ENCODE assay signal across 30 cellular contexts in genomic region chr13:50842246-50842645, GRCh38. TPM values are rescaled to one million over a fixed set of nuclear protein-coding genes. Genes with fewer than 3 reads are reported as not detected.
DNase-seq lines count a peak whose midpoint lies in the region; ATAC-seq and TF ChIP-seq lines count a peak whose summit lies in the region.
"Had no signal": no experiment of that assay in that cellular context is flagged by ENCODE, and none has a peak within 500 bp of the region (broad histone marks: within the 10 kb centered on the region; RNA-seq: fewer than 3 reads in every experiment).

No MANE protein-coding gene starts in this region.

- H3K4me1 Mint-ChIP-seq in T-helper 17 cell (peaks cover 10% of the 10 kb centered on the region), memory B cell (peaks cover 18% of the 10 kb centered on the region), type B pancreatic cell (ENCODE audit: unreplicated experiment) (peaks cover 27% of the 10 kb centered on the region)

- peak; percentile 39 for DNase-seq in SK-N-SH
- DNase-seq in T-helper 17 cell: no peak
- no peak for DNase-seq in memory B cell (ENCODE audit: low spot score in 2 of 2)
- DNase-seq in type B pancreatic cell (ENCODE audit: extremely low spot score, unreplicated experiment): no peak
- no peak for DNase-seq in COLO668 (lab: John Stamatoyannopoulos, UW; ENCODE audit: unreplicated experiment)
- DNase-seq: activated CD8-positive, alpha-beta T cell treated with anti-CD3 and anti-CD28 coated beads for 36 hours; activated naive CD4-positive, alpha-beta T cell treated with anti-CD3 and anti-CD28 coated beads, Interleukin-2, amount 50 U/mL, for 16 hours; activated T-cell treated with anti-CD3 and anti-CD28 coated beads, Interleukin-2, amount 50 U/mL, for 1 hour; Caco-2; mesenchymal stem cell; naive thymus-derived CD4-positive, alpha-beta T cell; NCI-H1694 treated with DMSO at 0.1 percent for 48 hours; NCI-H748 treated with DMSO at 0.1 percent for 48 hours; small intestine; stimulated activated CD4-positive, alpha-beta T cell treated with anti-CD3 and anti-CD28 coated beads, Interleukin-2, amount 100 ng/mL, for 48 hours; stomach; T-helper 9 cell; trophoblast cell had no signal

- no peak overlapping the region for H3K27ac ChIP-seq in SK-N-SH (ENCODE audit: low read depth in 2 of 2, low read length in 1 of 2)
- H3K27ac ChIP-seq: 22Rv1, ascending aorta, HL-60, SJSA1, stomach had no signal

- CTCF ChIA-PET in SK-N-SH (lab: Yijun Ruan, JAX): interaction anchor here (0.6 to 1.3 kb wide), 2 partner anchors 70 to 1097 kb away, joined by 3 to 5 read pairs; no protein-coding TSS in a partner anchor

- no peak overlapping the region for H3K9ac ChIP-seq in SK-N-SH

- no peaks in the 10 kb centered on the region for H4K20me1 ChIP-seq in SK-N-SH (ENCODE audit: insufficient read depth)

- H3K27ac Mint-ChIP-seq in T-helper 17 cell (no peak overlapping the region), memory B cell (no peak overlapping the region), type B pancreatic cell (peak overlapping the region; percentile 47)
- H3K27ac Mint-ChIP-seq: activated CD8-positive, alpha-beta T cell treated with anti-CD3 and anti-CD28 coated beads for 36 hours; naive thymus-derived CD4-positive, alpha-beta T cell had no signal

- no peak overlapping the region for H3K4me3 ChIP-seq in SK-N-SH (ENCODE audit: low read depth in 2 of 2, low read length in 1 of 2)
- H3K4me3 ChIP-seq: K562, SJSA1 had no signal

- H2AFZ ChIP-seq in SK-N-SH (ENCODE audit: low read depth): no peak overlapping the region

- H3F3A ChIP-seq in SK-N-SH (replicated peaks; ENCODE audit: insufficient read depth): no peaks in the 10 kb centered on the region

- H3K36me3 ChIP-seq in SK-N-SH (replicated peaks in 1 of 2; ENCODE audit: control insufficient read depth in 1 of 2, insufficient read depth in 2 of 2, low read length in 1 of 2): no peaks in the 10 kb centered on the region
- H3K36me3 ChIP-seq: ascending aorta, SJSA1, stomach had no signal

- ATAC-seq in SK-N-SH treated with all-trans-retinoic acid at 6 μM for 48 hours (no peak), T-helper 17 cell (no peak), memory B cell (ENCODE audit: low read depth) (no peak), HG03521 (IDR thresholded peaks at IDR 0.05; ENCODE audit: unreplicated experiment) (no peak), GM21381 (IDR thresholded peaks at IDR 0.05; ENCODE audit: unreplicated experiment) (no peak)
- ATAC-seq: activated CD4-positive, CD25-positive, alpha-beta regulatory T cell treated with anti-CD3 and anti-CD28 coated beads, Interleukin-2, amount 50 U/mL, for 24 hours; activated CD8-positive, alpha-beta T cell treated with anti-CD3 and anti-CD28 coated beads for 36 hours; K562; naive thymus-derived CD4-positive, alpha-beta T cell; Panc1 had no signal

- peaks cover 0 to 10% of the 10 kb centered on the region in 2 experiments; a peak in 1 of 4 replicates for H3K4me1 ChIP-seq in SK-N-SH (ENCODE audit: control insufficient read depth in 1 of 2, insufficient read depth in 2 of 2, low read depth in 1 of 2, low read length in 1 of 2)
- H3K4me1 ChIP-seq: Caco-2, SJSA1 had no signal

- no peaks in the 10 kb centered on the region for H3K79me2 ChIP-seq in SK-N-SH (ENCODE audit: insufficient read depth)

- TF ChIP-seq EP300 in SK-N-SH (IDR thresholded peaks at IDR 0.05; ENCODE audit: borderline replicate concordance in 1 of 2, low read depth in 1 of 2, low read length in 1 of 2): no peak; a peak in 1 of 4 replicates

- H3K36me3 Mint-ChIP-seq in T-helper 17 cell (ENCODE audit: low read depth) (peaks cover 4% of the 10 kb centered on the region), memory B cell (no peaks in the 10 kb centered on the region), type B pancreatic cell (peaks cover 7% of the 10 kb centered on the region)

- TF ChIP-seq CTCF in SK-N-SH (IDR thresholded peaks at IDR 0.05) (no peak), type B pancreatic cell (conservative IDR thresholded peaks at IDR 0.05) (no peak)

- H3K27me3 Mint-ChIP-seq in T-helper 17 cell (peaks cover 37% of the 10 kb centered on the region), memory B cell (no peaks in the 10 kb centered on the region), type B pancreatic cell (peaks cover 43% of the 10 kb centered on the region)
- H3K27me3 Mint-ChIP-seq: central memory CD8-positive, alpha-beta T cell had no signal

- no peak for TF ChIP-seq RAD21 in SK-N-SH (IDR thresholded peaks at IDR 0.05; ENCODE audit: low read length)

- peak overlapping the region; percentile 58 for H3K4me3 Mint-ChIP-seq in T-helper 17 cell
- H3K4me3 Mint-ChIP-seq in memory B cell: peak overlapping the region; percentile 76
- peak overlapping the region; percentile 84 for H3K4me3 Mint-ChIP-seq in type B pancreatic cell
- H3K4me3 Mint-ChIP-seq: activated CD8-positive, alpha-beta T cell treated with anti-CD3 and anti-CD28 coated beads for 36 hours; central memory CD8-positive, alpha-beta T cell had no signal

- no peaks in the 10 kb centered on the region for H3K9me2 ChIP-seq in SK-N-SH

- H3K27me3 ChIP-seq in SK-N-SH (ENCODE audit: insufficient read depth): no peaks in the 10 kb centered on the region
- H3K27me3 ChIP-seq: ascending aorta, SJSA1 had no signal

- WGBS in SK-N-SH (ENCODE audit: low lambda C conversion rate): 72% methylated on average over 4 of the region's 5 CpGs

- H3K9me3 Mint-ChIP-seq in memory B cell: no peaks in the 10 kb centered on the region
- no peaks in the 10 kb centered on the region for H3K9me3 Mint-ChIP-seq in type B pancreatic cell
- H3K9me3 Mint-ChIP-seq: activated CD8-positive, alpha-beta T cell treated with anti-CD3 and anti-CD28 coated beads for 36 hours; central memory CD8-positive, alpha-beta T cell had no signal

- no peaks in the 10 kb centered on the region for H3K9me3 ChIP-seq in SK-N-SH
- no peaks in the 10 kb centered on the region for H3K9me3 ChIP-seq in T-helper 17 cell (ENCODE audit: control insufficient read depth, low read length, poor library complexity, severe bottlenecking)
- H3K9me3 ChIP-seq: ascending aorta, Caco-2, SJSA1, stomach had no signal

- no peak overlapping the region for H3K4me2 ChIP-seq in SK-N-SH

- POLR2A ChIA-PET in SK-N-SH (lab: Yijun Ruan, JAX): no interaction called here

TF ChIP-seq in SK-N-SH, 30 proteins besides CTCF, POLR2A, EP300 and RAD21:
- peak; percentile 54; the same call in 1 of the 2 replicates for TF ChIP-seq FOXJ3 (CRISPR knock-in tag; IDR thresholded peaks at IDR 0.05)
- no peak for TF ChIP-seq RXRA (IDR thresholded peaks at IDR 0.05; ENCODE audit: borderline replicate concordance, low read depth)
TF ChIP-seq in SK-N-SH: peak in this region for 1.

TF ChIP-seq in SK-N-SH treated with all-trans-retinoic acid at 6 μM for 48 hours, 23 proteins besides CTCF, POLR2A, EP300 and RAD21 (continues in another document):
- no peak for TF ChIP-seq TSHZ2 (CRISPR knock-in tag; IDR thresholded peaks at IDR 0.05)
- no peak for TF ChIP-seq ZNF565 (CRISPR knock-in tag; conservative IDR thresholded peaks at IDR 0.05; ENCODE audit: low read depth)
- no peak for TF ChIP-seq TOX (CRISPR knock-in tag; IDR thresholded peaks at IDR 0.05; ENCODE audit: borderline replicate concordance)
- no peak for TF ChIP-seq OSR1 (CRISPR knock-in tag; IDR thresholded peaks at IDR 0.05)
- no peak for TF ChIP-seq ZC3H10 (CRISPR knock-in tag; IDR thresholded peaks at IDR 0.05)
- TF ChIP-seq CSDC2 (CRISPR knock-in tag; IDR thresholded peaks at IDR 0.05): no peak
- TF ChIP-seq, protein P1, sequence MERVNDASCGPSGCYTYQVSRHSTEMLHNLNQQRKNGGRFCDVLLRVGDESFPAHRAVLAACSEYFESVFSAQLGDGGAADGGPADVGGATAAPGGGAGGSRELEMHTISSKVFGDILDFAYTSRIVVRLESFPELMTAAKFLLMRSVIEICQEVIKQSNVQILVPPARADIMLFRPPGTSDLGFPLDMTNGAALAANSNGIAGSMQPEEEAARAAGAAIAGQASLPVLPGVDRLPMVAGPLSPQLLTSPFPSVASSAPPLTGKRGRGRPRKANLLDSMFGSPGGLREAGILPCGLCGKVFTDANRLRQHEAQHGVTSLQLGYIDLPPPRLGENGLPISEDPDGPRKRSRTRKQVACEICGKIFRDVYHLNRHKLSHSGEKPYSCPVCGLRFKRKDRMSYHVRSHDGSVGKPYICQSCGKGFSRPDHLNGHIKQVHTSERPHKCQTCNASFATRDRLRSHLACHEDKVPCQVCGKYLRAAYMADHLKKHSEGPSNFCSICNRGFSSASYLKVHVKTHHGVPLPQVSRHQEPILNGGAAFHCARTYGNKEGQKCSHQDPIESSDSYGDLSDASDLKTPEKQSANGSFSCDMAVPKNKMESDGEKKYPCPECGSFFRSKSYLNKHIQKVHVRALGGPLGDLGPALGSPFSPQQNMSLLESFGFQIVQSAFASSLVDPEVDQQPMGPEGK (CRISPR knock-in tag; IDR thresholded peaks at IDR 0.05; ENCODE audit: borderline replicate concordance): no peak
- no peak for TF ChIP-seq BACH2 (CRISPR knock-in tag; IDR thresholded peaks at IDR 0.05; ENCODE audit: borderline replicate concordance)

RNA-seq across cellular contexts. Expression of gene DLEU7, which starts 1.2 kb away (rescaled TPM):
- polyA plus RNA-seq in SK-N-SH (2012; rRNA removed): not detected in 2 replicates
- 0.01 TPM in 1 of 2 replicates, not detected in the other for polyA plus RNA-seq in SK-N-SH (2012; cell fraction: cytosol; rRNA removed)
- polyA plus RNA-seq in SK-N-SH (2012; cell fraction: nucleus; rRNA removed): not detected in 2 replicates
- not detected for total RNA-seq in T-helper 17 cell
- total RNA-seq in type B pancreatic cell (ENCODE audit: low replicate concordance): 14.4 TPM in 1 of 2 replicates, not detected in the other
- total RNA-seq: activated CD8-positive, alpha-beta T cell treated with anti-CD3 and anti-CD28 coated beads for 36 hours; ascending aorta; Caco-2; Daoy; K562; SJSA1; stomach had no signal
- polyA plus RNA-seq: naive thymus-derived CD4-positive, alpha-beta T cell had no signal
